18 cellular contexts compared by ENCODE assay signal in genomic region chr6:141117869-141118268, GRCh38.
DNase-seq lines count a peak whose midpoint lies in the region; ATAC-seq, FAIRE-seq and TF ChIP-seq lines count a peak whose summit lies in the region.
"Had no signal": no experiment of that assay in that cellular context is flagged by ENCODE, and none has a peak within 500 bp of the region (broad histone marks: within the 10 kb centered on the region; RNA-seq: fewer than 3 reads in every experiment).

No MANE protein-coding gene starts in this region.

- H3K4me3 ChIP-seq in astrocyte (ENCODE audit: insufficient read depth, low read depth, low read length) (no peak overlapping the region), pancreas (no peak overlapping the region)
- H3K4me3 ChIP-seq: MG63 had no signal

- FAIRE-seq in astrocyte (lab: Jason Lieb, UNC) (no peak), pancreas (lab: Jason Lieb, UNC) (peak; percentile 63)
- FAIRE-seq: GM12892, H1 had no signal

- H3K27me3 ChIP-seq in astrocyte (ENCODE audit: insufficient read depth, low read length) = no peaks in the 10 kb centered on the region
- no peaks in the 10 kb centered on the region for H3K27me3 ChIP-seq in pancreas
- H3K27me3 ChIP-seq: MG63 had no signal

- intact Hi-C loops in pancreas (cut with DNase I) = no loop called here

- H3K27me3 Mint-ChIP-seq in astrocyte (ENCODE audit: low read depth, unreplicated experiment) = no peaks in the 10 kb centered on the region

- no peak for ATAC-seq in pancreas

- no peaks in the 10 kb centered on the region for H4K20me1 ChIP-seq in astrocyte (ENCODE audit: insufficient read depth, low read length)

- H3K4me1 ChIP-seq in astrocyte (ENCODE audit: insufficient read depth, low read length) (no peaks in the 10 kb centered on the region), pancreas (no peaks in the 10 kb centered on the region)

- no peaks in the 10 kb centered on the region for H3K79me2 ChIP-seq in astrocyte (ENCODE audit: insufficient read depth, low read length)

- H3K4me3 Mint-ChIP-seq in astrocyte (ENCODE audit: unreplicated experiment) = no peak overlapping the region
- H3K4me3 Mint-ChIP-seq: HFFc6 had no signal

- no peaks in the 10 kb centered on the region for H3K36me3 Mint-ChIP-seq in astrocyte (ENCODE audit: low read depth, unreplicated experiment)

- no peak overlapping the region for H3K4me2 ChIP-seq in astrocyte (ENCODE audit: low read length)

- H3K27ac ChIP-seq in astrocyte (ENCODE audit: low read depth, low read length) = no peak overlapping the region
- no peak overlapping the region for H3K27ac ChIP-seq in pancreas

- H3K36me3 ChIP-seq in astrocyte (ENCODE audit: insufficient read depth, low read length) = no peaks in the 10 kb centered on the region
- no peaks in the 10 kb centered on the region for H3K36me3 ChIP-seq in pancreas
- H3K36me3 ChIP-seq: MG63 had no signal

- H3K9me3 Mint-ChIP-seq in astrocyte (ENCODE audit: unreplicated experiment) = no peaks in the 10 kb centered on the region
- H3K9me3 Mint-ChIP-seq: HFFc6 had no signal

- peak; percentile 20 for DNase-seq in M059J (ENCODE audit: low read depth)
- peak; percentile 18 for DNase-seq in astrocyte (ENCODE audit: low read depth)
- DNase-seq in fibroblast of peridontal ligament (ENCODE audit: extremely low read depth) = peak; percentile 7
- no peak for DNase-seq in pancreas
- DNase-seq in ureter (ENCODE audit: low spot score) = no peak
- no peak for DNase-seq in mesenteric fat pad (ENCODE audit: low spot score)
- no peak for DNase-seq in NOMO-1 (lab: John Stamatoyannopoulos, UW; ENCODE audit: unreplicated experiment in 2 of 2)
- DNase-seq: C1 segment of cervical spinal cord, HFFc6, KG1, MG63, NCI-H1092, NCI-H146, NCI-H2081, NCI-H524 treated with DMSO at 0.1 percent for 48 hours, Right ventricle myocardium superior had no signal

- no peak overlapping the region for H2AFZ ChIP-seq in astrocyte (ENCODE audit: low read depth, low read length)

- no peaks in the 10 kb centered on the region for H3K4me1 Mint-ChIP-seq in astrocyte (ENCODE audit: low read depth, unreplicated experiment)

- no peak overlapping the region for H3K9ac ChIP-seq in astrocyte (ENCODE audit: low read length)

- TF ChIP-seq CTCF in astrocyte (IDR thresholded peaks at IDR 0.05; ENCODE audit: insufficient read depth, low read depth, low read length) (no peak), pancreas (IDR thresholded peaks at IDR 0.05) (no peak)

- H3K27ac Mint-ChIP-seq in astrocyte (ENCODE audit: unreplicated experiment) = no peak overlapping the region
- H3K27ac Mint-ChIP-seq: HFFc6 had no signal

- H3K9me3 ChIP-seq in astrocyte (ENCODE audit: insufficient read depth, low read depth, low read length) = no peaks in the 10 kb centered on the region
- H3K9me3 ChIP-seq in pancreas = no peaks in the 10 kb centered on the region

Comparison
In these comparisons a context has a peak if more than half of its experiments do, and no peak if none do; other contexts are left out.
1. DNase-seq: peak in M059J (single experiment), astrocyte (single experiment) and fibroblast of peridontal ligament (single experiment); none in pancreas (0 of 6), ureter (single experiment), mesenteric fat pad (single experiment) and NOMO-1 (0 of 2).